In the genomic region with DNA sequence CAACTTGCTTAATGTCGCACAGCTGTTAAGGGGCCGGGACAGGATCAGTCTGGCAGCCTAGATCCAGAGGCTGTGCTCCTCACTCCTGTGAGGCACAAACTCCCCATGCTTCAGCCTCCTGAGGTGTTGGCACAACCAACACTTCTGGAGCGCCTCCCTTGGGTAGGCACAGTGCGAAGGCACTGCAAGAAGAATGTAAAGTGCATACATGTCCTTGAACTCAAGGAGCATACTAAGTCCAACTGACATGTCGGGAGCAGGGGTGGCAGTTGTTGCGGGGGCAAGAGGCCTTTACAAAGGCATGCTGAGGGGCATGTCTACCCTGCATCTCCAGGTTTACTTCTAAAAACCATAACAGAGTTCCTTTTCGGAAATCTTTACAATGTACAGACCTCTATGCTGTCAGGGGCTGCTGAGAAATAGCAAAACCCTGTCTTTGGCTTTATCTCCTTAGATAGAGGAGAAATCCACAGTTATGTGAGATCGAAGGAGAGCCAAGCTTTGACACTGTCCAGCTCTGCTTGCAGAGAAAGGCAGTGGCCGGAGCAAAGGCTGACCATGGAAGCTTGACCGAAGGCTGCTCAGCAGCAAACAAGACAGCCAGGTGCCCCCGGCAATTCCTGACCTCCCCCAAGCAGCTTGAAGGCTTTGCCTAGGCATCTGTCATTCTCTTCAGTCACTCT, we compare ENCODE assay signal across 2 cellular contexts.
TF ChIP-seq lines count a peak whose summit lies in the region.

No MANE protein-coding gene starts in this region.

TF ChIP-seq in liver, 16 proteins besides CTCF, POLR2A, EP300 and RAD21:
- TF ChIP-seq HNF4G (IDR thresholded peaks at IDR 0.05) (no peak), NR2F2 (IDR thresholded peaks at IDR 0.05) (peak; percentile 31)

TF ChIP-seq in HepG2, 621 proteins besides CTCF, POLR2A, EP300 and RAD21:
- TF ChIP-seq ZNF160 (CRISPR knock-in tag; IDR thresholded peaks at IDR 0.05) (no peak), SMAD1 (CRISPR knock-in tag; IDR thresholded peaks at IDR 0.05; ENCODE audit: borderline replicate concordance, low read depth) (no peak), BRCA1 (CRISPR knock-in tag; IDR thresholded peaks at IDR 0.05) (no peak)
- TF ChIP-seq, protein P1, sequence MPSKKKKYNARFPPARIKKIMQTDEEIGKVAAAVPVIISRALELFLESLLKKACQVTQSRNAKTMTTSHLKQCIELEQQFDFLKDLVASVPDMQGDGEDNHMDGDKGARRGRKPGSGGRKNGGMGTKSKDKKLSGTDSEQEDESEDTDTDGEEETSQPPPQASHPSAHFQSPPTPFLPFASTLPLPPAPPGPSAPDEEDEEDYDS (CRISPR knock-in tag; IDR thresholded peaks at IDR 0.05): no peak
